3 cellular contexts compared by ENCODE assay signal in the genomic region with DNA sequence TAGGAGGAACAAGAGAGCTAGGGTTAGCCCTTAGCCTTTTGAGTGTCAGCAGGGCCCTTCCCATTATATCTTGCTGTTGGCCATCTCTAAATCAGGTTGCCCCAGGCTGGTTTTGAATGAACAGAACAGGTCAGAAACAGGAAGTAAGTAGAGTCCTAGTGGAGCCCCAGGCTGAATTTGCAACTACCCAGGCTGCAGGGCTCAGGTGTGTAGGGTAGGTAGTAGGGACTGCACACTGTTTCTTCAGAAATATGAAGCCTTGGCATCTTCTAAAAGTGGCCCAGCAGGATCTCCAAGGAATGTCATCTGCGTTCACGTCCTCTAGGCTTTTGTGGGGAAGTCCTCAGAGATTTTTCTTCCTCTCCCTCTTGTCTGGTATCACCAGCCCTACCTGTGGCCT.
"Had no signal": no experiment of that assay in that cellular context is flagged by ENCODE, and none has a peak within 500 bp of the region (broad histone marks: within the 10 kb centered on the region; RNA-seq: fewer than 3 reads in every experiment).

No MANE protein-coding gene starts in this region.

- H3K4me3 ChIP-seq: GM12878 had no signal

- DNase-seq: GDM1, GF-D8 had no signal
